Comparison of ENCODE assay signal across 28 cellular contexts in genomic region chr11:1827931-1828330, GRCh38. TPM values are rescaled to one million over a fixed set of nuclear protein-coding genes. Genes with fewer than 3 reads are reported as not detected.
DNase-seq lines count a peak whose midpoint lies in the region; ATAC-seq, FAIRE-seq and TF ChIP-seq lines count a peak whose summit lies in the region.
"Had no signal": no experiment of that assay in that cellular context is flagged by ENCODE, and none has a peak within 500 bp of the region (broad histone marks: within the 10 kb centered on the region; RNA-seq: fewer than 3 reads in every experiment).

No MANE protein-coding gene starts in this region.

- peaks cover 12% of the 10 kb centered on the region for H3K79me1 ChIP-seq in trophoblast cell (ENCODE audit: low read length)

- CTCF ChIA-PET in A549 (lab: Yijun Ruan, JAX) (interaction anchor here (0.7 to 13.7 kb wide), 14 partner anchors 8 to 328 kb away, joined by 3 to 605 read pairs (median 3); no protein-coding TSS in a partner anchor), RWPE1 (lab: Yijun Ruan, JAX) (interaction anchor here (0.5 to 0.9 kb wide), 3 partner anchors 30 to 134 kb away, joined by 3 to 5 read pairs (median 3); no protein-coding TSS in a partner anchor), HepG2 (lab: Yijun Ruan, JAX; ENCODE audit: low intra/inter-chr PET ratio, low total read pairs) (interaction anchor here (0.7 to 4.0 kb wide), 2 partner anchors 209 to 324 kb away, joined by 3 to 56 read pairs; no protein-coding TSS in a partner anchor)

- no peak overlapping the region for H2BK5ac ChIP-seq in trophoblast cell (ENCODE audit: low read depth, low read length, poor library complexity)

- TF ChIP-seq POLR2A in A549 (IDR thresholded peaks at IDR 0.05; ENCODE audit: low read length), result no peak
- no peak for TF ChIP-seq POLR2A in HepG2 (IDR thresholded peaks at IDR 0.05; ENCODE audit: insufficient read depth in 1 of 2, low read depth in 2 of 2, low read length in 2 of 2)

- no peak for FAIRE-seq in A549 (lab: Jason Lieb, UNC)
- no peak for FAIRE-seq in HepG2 (lab: Jason Lieb, UNC)
- FAIRE-seq: colon, GM19239 had no signal

- H3K14ac ChIP-seq in trophoblast cell (ENCODE audit: low read length), result no peak overlapping the region

- peaks cover 68% of the 10 kb centered on the region for H3K4me1 ChIP-seq in A549
- H3K4me1 ChIP-seq in trophoblast cell (ENCODE audit: control insufficient read depth in 1 of 2, insufficient read depth in 2 of 2, low read length in 2 of 2), result peaks cover 12 to 29% of the 10 kb centered on the region in 2 experiments
- H3K4me1 ChIP-seq in HepG2 (ENCODE audit: insufficient read depth, low read length), result peaks cover 85% of the 10 kb centered on the region

- no peak overlapping the region for H4K12ac ChIP-seq in trophoblast cell (ENCODE audit: low read depth, low read length)

- H3K27ac ChIP-seq in A549, result peak overlapping the region; percentile 73 to 87; a peak in 4 of 6 replicates
- peak overlapping the region; percentile 97 for H3K27ac ChIP-seq in RWPE1
- H3K27ac ChIP-seq in coronary artery, result peak overlapping the region; percentile 55 to 97
- H3K27ac ChIP-seq in trophoblast cell (ENCODE audit: low read depth, low read length), result no peak overlapping the region
- H3K27ac ChIP-seq in HepG2 (ENCODE audit: extremely low read length, insufficient read depth, low read length), result no peak overlapping the region
- H3K27ac ChIP-seq: brain microvascular endothelial cell, neural progenitor cell, thyroid gland had no signal

- H3K18ac ChIP-seq in trophoblast cell (ENCODE audit: low read length), result no peak overlapping the region

- H3K27me3 ChIP-seq in trophoblast cell (ENCODE audit: insufficient read depth, low read length) (no peaks in the 10 kb centered on the region), HepG2 (ENCODE audit: control insufficient read depth in 1 of 2, insufficient read depth in 2 of 2, low read length in 2 of 2) (peaks cover 0 to 2% of the 10 kb centered on the region in 2 experiments; a peak in 1 of 5 replicates)
- H3K27me3 ChIP-seq: brain microvascular endothelial cell, neural progenitor cell, thyroid gland had no signal

- TF ChIP-seq RAD21 in A549 (conservative IDR thresholded peaks at IDR 0.05 in 1 of 2, IDR thresholded peaks at IDR 0.05 in 1 of 2), result no peak
- TF ChIP-seq RAD21 in HepG2 (CRISPR knock-in tag; IDR thresholded peaks at IDR 0.05), result no peak

- no peak overlapping the region for H4K8ac ChIP-seq in trophoblast cell (ENCODE audit: low read depth, low read length)

- peak overlapping the region; percentile 20 for H2BK12ac ChIP-seq in trophoblast cell (ENCODE audit: low read length)

- no peak for DNase-seq in A549 (ENCODE audit: low read depth in 1 of 2, low spot score in 1 of 2)
- no peak for DNase-seq in RWPE1 (ENCODE audit: low spot score)
- DNase-seq in coronary artery (ENCODE audit: low spot score), result no peak
- DNase-seq in trophoblast cell, result no peak
- DNase-seq in COR-L47 (lab: John Stamatoyannopoulos, UW), result no peak
- no peak for DNase-seq in HepG2 (ENCODE audit: low spot score)
- DNase-seq in pons (ENCODE audit: low spot score), result no peak
- DNase-seq: activated CD4-positive, CD25-positive, alpha-beta regulatory T cell treated with anti-CD3 and anti-CD28 coated beads, Interleukin-2, amount 50 U/mL, for 72 hours; activated naive CD8-positive, alpha-beta T cell treated with anti-CD3 and anti-CD28 coated beads, Interleukin-2, amount 10 ng/mL, durations not matched to agents 7 days and 5 days; effector memory CD4-positive, alpha-beta T cell; H9; KBM-7; stimulated activated naive CD8-positive, alpha-beta T cell treated with anti-CD3 and anti-CD28 coated beads, Interleukin-15, amount 100 ng/mL, for 72 hours had no signal

- H3K79me2 ChIP-seq in trophoblast cell (ENCODE audit: control insufficient read depth, insufficient read depth, low read length, poor library complexity) (no peaks in the 10 kb centered on the region), HepG2 (ENCODE audit: insufficient read depth, low read length) (no peaks in the 10 kb centered on the region)

- POLR2A ChIA-PET in A549 (lab: Yijun Ruan, JAX) (no interaction called here), RWPE1 (lab: Yijun Ruan, JAX; ENCODE audit: low non-redundant PET) (interaction anchor here (0.6 kb wide), 1 partner anchor 22 kb away, joined by 3 read pairs; no protein-coding TSS in a partner anchor), HepG2 (lab: Yijun Ruan, JAX) (interaction anchor here (1.8 kb wide), 1 partner anchor 137 kb away, joined by 6 read pairs; no protein-coding TSS in a partner anchor)

- no TSS peak for BruUV-seq in HepG2 (replicated peaks; lab: Mats Ljungman, UMichigan)

- in situ Hi-C loops in HepG2 (cut with HindIII; ENCODE audit: extremely low pct_ligation_motif_present, low pct_unique_long_range_greater_than_20kb), result no loop called here

- no peak overlapping the region for H2AK5ac ChIP-seq in trophoblast cell (ENCODE audit: low read length)

- H3K23ac ChIP-seq in trophoblast cell (ENCODE audit: low read length), result no peak overlapping the region

- H3K9me3 ChIP-seq in A549 (no peaks in the 10 kb centered on the region), trophoblast cell (ENCODE audit: insufficient read depth, low read depth, low read length) (no peaks in the 10 kb centered on the region), HepG2 (ENCODE audit: low read length) (no peaks in the 10 kb centered on the region)
- H3K9me3 ChIP-seq: thyroid gland had no signal

- H3K4me2 ChIP-seq in A549, result no peak overlapping the region
- no peak overlapping the region for H3K4me2 ChIP-seq in trophoblast cell (ENCODE audit: low read length)
- H3K4me2 ChIP-seq in HepG2 (ENCODE audit: low read depth, low read length), result no peak overlapping the region
- H3K4me2 ChIP-seq: neural progenitor cell had no signal

- H2BK120ac ChIP-seq in trophoblast cell (ENCODE audit: insufficient read depth, low read length, poor library complexity), result no peak overlapping the region

- H2AFZ ChIP-seq in trophoblast cell (ENCODE audit: insufficient read depth, low read length, poor library complexity), result no peak overlapping the region
- no peak overlapping the region for H2AFZ ChIP-seq in HepG2 (ENCODE audit: low read length)
- H2AFZ ChIP-seq: neural progenitor cell had no signal

- 86% methylated on average over 19 of the region's 19 CpGs for WGBS in A549 (ENCODE audit: missing lambda C conversion rate)
- no CpG with 5 or more reads among the region's 19 CpGs for WGBS in trophoblast cell (ENCODE audit: extremely low coverage, insufficient coverage, insufficient read length)
- 96% methylated on average over 19 of the region's 19 CpGs for WGBS in HepG2 (ENCODE audit: low lambda C conversion rate)

- no peak overlapping the region for H3K4ac ChIP-seq in trophoblast cell (ENCODE audit: low read depth, low read length)

- H3K9ac ChIP-seq in trophoblast cell (ENCODE audit: low read length) (no peak overlapping the region), HepG2 (ENCODE audit: insufficient read depth, low read depth, low read length) (no peak overlapping the region)
- H3K9ac ChIP-seq: neural progenitor cell had no signal

- no peak overlapping the region for H3K4me3 ChIP-seq in A549
- no peak overlapping the region for H3K4me3 ChIP-seq in coronary artery
- H3K4me3 ChIP-seq in trophoblast cell (ENCODE audit: low read depth, low read length), result no peak overlapping the region
- H3K4me3 ChIP-seq in HepG2 (replicated peaks in 1 of 3; ENCODE audit: insufficient read depth in 1 of 3, low read depth in 2 of 3, low read length in 3 of 3), result no peak overlapping the region
- H3K4me3 ChIP-seq: neural progenitor cell, thyroid gland had no signal

- ATAC-seq in A549 (no peak), HepG2 (no peak), HG03135 (IDR thresholded peaks at IDR 0.05; ENCODE audit: unreplicated experiment) (no peak)
- ATAC-seq: activated CD8-positive, alpha-beta T cell treated with anti-CD3 and anti-CD28 coated beads, Interleukin-2, amount 10 ng/mL, durations not matched to agents 7 days and 5 days; stimulated activated naive CD8-positive, alpha-beta T cell treated with anti-CD3 and anti-CD28 coated beads, Interleukin-15, amount 100 ng/mL, for 72 hours had no signal

- no peak for TF ChIP-seq CTCF in A549 (IDR thresholded peaks at IDR 0.05)
- TF ChIP-seq CTCF in RWPE1 (conservative IDR thresholded peaks at IDR 0.05; ENCODE audit: low read depth), result no peak
- no peak for TF ChIP-seq CTCF in coronary artery (IDR thresholded peaks at IDR 0.05)
- TF ChIP-seq CTCF in HepG2 (CRISPR knock-in tag; IDR thresholded peaks at IDR 0.05), result no peak

- peak overlapping the region; percentile 3 for H4K91ac ChIP-seq in trophoblast cell (ENCODE audit: low read depth, low read length)

- intact Hi-C loops in HepG2 (cut with micrococcal nuclease; ENCODE audit: unreplicated experiment), result no loop called here

- H3K36me3 ChIP-seq in trophoblast cell (ENCODE audit: control insufficient read depth in 1 of 2, insufficient read depth in 2 of 2, low read length in 2 of 2) (no peaks in the 10 kb centered on the region), HepG2 (replicated peaks in 1 of 2; ENCODE audit: control insufficient read depth in 1 of 2, insufficient read depth in 2 of 2, low read length in 2 of 2) (no peaks in the 10 kb centered on the region)
- H3K36me3 ChIP-seq: brain microvascular endothelial cell, neural progenitor cell, thyroid gland had no signal

- no peaks in the 10 kb centered on the region for H4K20me1 ChIP-seq in HepG2 (ENCODE audit: insufficient read depth, low read length)

- no peak for TF ChIP-seq EP300 in A549 (IDR thresholded peaks at IDR 0.05)
- no peak for TF ChIP-seq EP300 in HepG2 (IDR thresholded peaks at IDR 0.05; ENCODE audit: low read depth in 2 of 2, low read length in 2 of 2)
- no peak for TF ChIP-seq EP300 in HepG2 (CRISPR knock-in tag; IDR thresholded peaks at IDR 0.05; ENCODE audit: borderline replicate concordance)

RNA-seq across cellular contexts. Expression of gene SYT8, which starts 6.9 kb away (rescaled TPM):
- not detected in 2 replicates for polyA plus RNA-seq in A549 (2011; rRNA removed)
- polyA plus RNA-seq in A549 (2012; cell fraction: cytosol; rRNA removed), result 0.06 TPM in 1 of 2 replicates, not detected in the other
- polyA plus RNA-seq in A549 (2012; cell fraction: nucleus; rRNA removed), result 0.34 and 0.70 TPM in 2 replicates
- polyA plus RNA-seq in A549 (2017; fragmentation: RNase III; extraction: RNeasy Plus Mini Kit Qiagen cat#74134 plus additional on column Dnase treatment), result 0.21 to 0.25 TPM (median 0.22 TPM) in 3 replicates
- polyA minus RNA-seq in A549 (2011; rRNA and poly(A)+ RNA removed), result not detected in 2 replicates
- 1.1 and 1.4 TPM in 2 replicates for polyA plus RNA-seq in trophoblast cell (2013)
- 0.60 TPM in 1 of 2 replicates, not detected in the other for total RNA-seq in HepG2 (2016; rRNA removed; fragmentation: Illumina TruSeq; extraction: Trizol)
- not detected in 2 replicates for total RNA-seq in HepG2 (2016; cell fraction: cytosol; rRNA removed; fragmentation: Illumina TruSeq; extraction: Trizol; ENCODE audit: low read depth)
- total RNA-seq in HepG2 (2016; cell fraction: insoluble cytoplasmic fraction; rRNA removed; fragmentation: Illumina TruSeq; extraction: Trizol), result 0.19 TPM in 1 of 2 replicates, not detected in the other
- total RNA-seq in HepG2 (2016; cell fraction: membrane; rRNA removed; fragmentation: Illumina TruSeq; extraction: Trizol), result 0.12 and 0.24 TPM in 2 replicates
- 0.38 and 1.4 TPM in 2 replicates for total RNA-seq in HepG2 (2016; cell fraction: nucleus; rRNA removed; fragmentation: Illumina TruSeq; extraction: Trizol)
- polyA plus RNA-seq in HepG2 (2011; rRNA removed), result 2.1 and 2.3 TPM in 2 replicates
- 0.23 and 0.67 TPM in 2 replicates for polyA plus RNA-seq in HepG2 (2011; cell fraction: cytosol; rRNA removed)
- 64.9 and 87.5 TPM in 2 replicates for polyA plus RNA-seq in HepG2 (2011; cell fraction: nucleus; rRNA removed)
- 0.56 and 1.3 TPM in 2 replicates for polyA plus RNA-seq in HepG2 (2012)
- polyA plus RNA-seq in HepG2 (2016; cell fraction: cytosol; fragmentation: Illumina TruSeq; extraction: Trizol; ENCODE audit: low read depth), result not detected in 2 replicates
- polyA plus RNA-seq in HepG2 (2016; cell fraction: insoluble cytoplasmic fraction; fragmentation: Illumina TruSeq; extraction: Trizol; ENCODE audit: low read depth), result not detected in 2 replicates
- not detected in 2 replicates for polyA plus RNA-seq in HepG2 (2016; cell fraction: membrane; fragmentation: Illumina TruSeq; extraction: Trizol; ENCODE audit: low read depth)
- polyA plus RNA-seq in HepG2 (2016; cell fraction: nucleus; fragmentation: Illumina TruSeq; extraction: Trizol; ENCODE audit: insufficient read depth, low read depth), result 1.7 and 2.2 TPM in 2 replicates
- polyA minus RNA-seq in HepG2 (2011; rRNA and poly(A)+ RNA removed; ENCODE audit: low replicate concordance), result 0.28 TPM in 1 of 2 replicates, not detected in the other
- 0.62 TPM in 1 of 2 replicates, not detected in the other for polyA minus RNA-seq in HepG2 (2011; cell fraction: cytosol; rRNA and poly(A)+ RNA removed)
- polyA minus RNA-seq in HepG2 (2011; cell fraction: nucleus; rRNA and poly(A)+ RNA removed), result 2.9 and 3.7 TPM in 2 replicates
- total RNA-seq: activated CD8-positive, alpha-beta T cell treated with anti-CD3 and anti-CD28 coated beads, Interleukin-2, amount 10 ng/mL, durations not matched to agents 7 days and 5 days; activated naive CD8-positive, alpha-beta T cell treated with anti-CD3 and anti-CD28 coated beads, Interleukin-2, amount 10 ng/mL, durations not matched to agents 7 days and 5 days; G401; H9; HT1080; lung microvascular endothelial cell; pulmonary artery endothelial cell; SK-MEL-5; thyroid gland had no signal
- polyA plus RNA-seq: BJ had no signal

RNA-seq across cellular contexts. Expression of gene TNNI2, which starts 10.8 kb away (rescaled TPM):
- polyA plus RNA-seq in A549 (2011; rRNA removed) (not detected in 2 replicates), A549 (2017; fragmentation: RNase III; extraction: RNeasy Plus Mini Kit Qiagen cat#74134 plus additional on column Dnase treatment) (not detected in 3 replicates), HepG2 (2011; rRNA removed) (12.0 and 21.2 TPM in 2 replicates)
- not detected in 2 replicates for polyA plus RNA-seq in A549 (2012; cell fraction: cytosol; rRNA removed)
- polyA plus RNA-seq in A549 (2012; cell fraction: nucleus; rRNA removed), result 0.31 TPM in 1 of 2 replicates, not detected in the other
- polyA minus RNA-seq in A549 (2011; rRNA and poly(A)+ RNA removed), result not detected in 2 replicates
- 1.1 and 1.7 TPM in 2 replicates for polyA plus RNA-seq in trophoblast cell (2013)
- total RNA-seq in HepG2 (2016; rRNA removed; fragmentation: Illumina TruSeq; extraction: Trizol), result 7.2 and 8.5 TPM in 2 replicates
- 4.6 and 5.0 TPM in 2 replicates for total RNA-seq in HepG2 (2016; cell fraction: cytosol; rRNA removed; fragmentation: Illumina TruSeq; extraction: Trizol; ENCODE audit: low read depth)
- total RNA-seq in HepG2 (2016; cell fraction: insoluble cytoplasmic fraction; rRNA removed; fragmentation: Illumina TruSeq; extraction: Trizol), result 6.9 and 7.7 TPM in 2 replicates
- total RNA-seq in HepG2 (2016; cell fraction: membrane; rRNA removed; fragmentation: Illumina TruSeq; extraction: Trizol), result 5.9 and 6.3 TPM in 2 replicates
- 2.2 and 3.4 TPM in 2 replicates for total RNA-seq in HepG2 (2016; cell fraction: nucleus; rRNA removed; fragmentation: Illumina TruSeq; extraction: Trizol)
- 19.5 and 30.5 TPM in 2 replicates for polyA plus RNA-seq in HepG2 (2011; cell fraction: cytosol; rRNA removed)
- 47.5 and 50.6 TPM in 2 replicates for polyA plus RNA-seq in HepG2 (2011; cell fraction: nucleus; rRNA removed)
- polyA plus RNA-seq in HepG2 (2012), result 52.9 and 67.0 TPM in 2 replicates
- 7.5 and 8.0 TPM in 2 replicates for polyA plus RNA-seq in HepG2 (2016; cell fraction: cytosol; fragmentation: Illumina TruSeq; extraction: Trizol; ENCODE audit: low read depth)
- polyA plus RNA-seq in HepG2 (2016; cell fraction: insoluble cytoplasmic fraction; fragmentation: Illumina TruSeq; extraction: Trizol; ENCODE audit: low read depth), result 6.6 and 8.3 TPM in 2 replicates
- 4.0 and 6.2 TPM in 2 replicates for polyA plus RNA-seq in HepG2 (2016; cell fraction: membrane; fragmentation: Illumina TruSeq; extraction: Trizol; ENCODE audit: low read depth)
- 5.3 and 9.8 TPM in 2 replicates for polyA plus RNA-seq in HepG2 (2016; cell fraction: nucleus; fragmentation: Illumina TruSeq; extraction: Trizol; ENCODE audit: insufficient read depth, low read depth)
- 2.8 TPM in 1 of 2 replicates, not detected in the other for polyA minus RNA-seq in HepG2 (2011; rRNA and poly(A)+ RNA removed; ENCODE audit: low replicate concordance)
- 3.9 and 4.6 TPM in 2 replicates for polyA minus RNA-seq in HepG2 (2011; cell fraction: cytosol; rRNA and poly(A)+ RNA removed)
- polyA minus RNA-seq in HepG2 (2011; cell fraction: nucleus; rRNA and poly(A)+ RNA removed), result 2.6 and 3.2 TPM in 2 replicates
- total RNA-seq: epithelial cell of proximal tubule, G401, H9, HT1080, kidney epithelial cell, lung microvascular endothelial cell, pulmonary artery endothelial cell, SK-MEL-5, thyroid gland had no signal
- polyA plus RNA-seq: BJ had no signal

RNA-seq across cellular contexts. Expression of gene LSP1, which starts 25.0 kb away (rescaled TPM):
- polyA plus RNA-seq in A549 (2011; rRNA removed) (0.42 and 0.67 TPM in 2 replicates), A549 (2017; fragmentation: RNase III; extraction: RNeasy Plus Mini Kit Qiagen cat#74134 plus additional on column Dnase treatment) (1.7 to 5.5 TPM (median 3.5 TPM) in 3 replicates), HepG2 (2011; rRNA removed) (0.59 and 1.5 TPM in 2 replicates)
- 0.21 and 0.23 TPM in 2 replicates for polyA plus RNA-seq in A549 (2012; cell fraction: cytosol; rRNA removed)
- polyA plus RNA-seq in A549 (2012; cell fraction: nucleus; rRNA removed), result 0.13 and 0.15 TPM in 2 replicates
- polyA minus RNA-seq in A549 (2011; rRNA and poly(A)+ RNA removed), result 2.8 TPM in 1 of 2 replicates, not detected in the other
- 0.67 and 0.68 TPM in 2 replicates for polyA plus RNA-seq in trophoblast cell (2013)
- 0.29 and 1.00 TPM in 2 replicates for total RNA-seq in HepG2 (2016; rRNA removed; fragmentation: Illumina TruSeq; extraction: Trizol)
- 0.35 and 2.3 TPM in 2 replicates for total RNA-seq in HepG2 (2016; cell fraction: cytosol; rRNA removed; fragmentation: Illumina TruSeq; extraction: Trizol; ENCODE audit: low read depth)
- 0.65 and 1.00 TPM in 2 replicates for total RNA-seq in HepG2 (2016; cell fraction: insoluble cytoplasmic fraction; rRNA removed; fragmentation: Illumina TruSeq; extraction: Trizol)
- 1.00 and 1.5 TPM in 2 replicates for total RNA-seq in HepG2 (2016; cell fraction: membrane; rRNA removed; fragmentation: Illumina TruSeq; extraction: Trizol)
- not detected in 2 replicates for total RNA-seq in HepG2 (2016; cell fraction: nucleus; rRNA removed; fragmentation: Illumina TruSeq; extraction: Trizol)
- polyA plus RNA-seq in HepG2 (2011; cell fraction: cytosol; rRNA removed), result 0.87 and 0.93 TPM in 2 replicates
- 1.4 and 10.9 TPM in 2 replicates for polyA plus RNA-seq in HepG2 (2011; cell fraction: nucleus; rRNA removed)
- 0.93 and 1.1 TPM in 2 replicates for polyA plus RNA-seq in HepG2 (2012)
- polyA plus RNA-seq in HepG2 (2016; cell fraction: cytosol; fragmentation: Illumina TruSeq; extraction: Trizol; ENCODE audit: low read depth), result 0.59 and 1.5 TPM in 2 replicates
- polyA plus RNA-seq in HepG2 (2016; cell fraction: insoluble cytoplasmic fraction; fragmentation: Illumina TruSeq; extraction: Trizol; ENCODE audit: low read depth), result 0.38 and 0.45 TPM in 2 replicates
- polyA plus RNA-seq in HepG2 (2016; cell fraction: membrane; fragmentation: Illumina TruSeq; extraction: Trizol; ENCODE audit: low read depth), result 0.73 and 1.2 TPM in 2 replicates
- 0.79 and 0.90 TPM in 2 replicates for polyA plus RNA-seq in HepG2 (2016; cell fraction: nucleus; fragmentation: Illumina TruSeq; extraction: Trizol; ENCODE audit: insufficient read depth, low read depth)
- polyA minus RNA-seq in HepG2 (2011; rRNA and poly(A)+ RNA removed; ENCODE audit: low replicate concordance), result 0.28 and 0.60 TPM in 2 replicates
- 0.59 and 0.70 TPM in 2 replicates for polyA minus RNA-seq in HepG2 (2011; cell fraction: cytosol; rRNA and poly(A)+ RNA removed)
- not detected in 2 replicates for polyA minus RNA-seq in HepG2 (2011; cell fraction: nucleus; rRNA and poly(A)+ RNA removed)
- total RNA-seq: epithelial cell of proximal tubule, H9, kidney epithelial cell, lung microvascular endothelial cell, pulmonary artery endothelial cell, SK-MEL-5 had no signal
- polyA plus RNA-seq: BJ had no signal

Comparison
In these comparisons a context has a peak if more than half of its experiments do, and no peak if none do; other contexts are left out.
1. H3K27ac ChIP-seq: peak in A549 (2 of 2), RWPE1 (single experiment) and coronary artery (2 of 2); none in trophoblast cell (single experiment) and HepG2 (single experiment).